8 cellular contexts compared by ENCODE assay signal in the genomic region with DNA sequence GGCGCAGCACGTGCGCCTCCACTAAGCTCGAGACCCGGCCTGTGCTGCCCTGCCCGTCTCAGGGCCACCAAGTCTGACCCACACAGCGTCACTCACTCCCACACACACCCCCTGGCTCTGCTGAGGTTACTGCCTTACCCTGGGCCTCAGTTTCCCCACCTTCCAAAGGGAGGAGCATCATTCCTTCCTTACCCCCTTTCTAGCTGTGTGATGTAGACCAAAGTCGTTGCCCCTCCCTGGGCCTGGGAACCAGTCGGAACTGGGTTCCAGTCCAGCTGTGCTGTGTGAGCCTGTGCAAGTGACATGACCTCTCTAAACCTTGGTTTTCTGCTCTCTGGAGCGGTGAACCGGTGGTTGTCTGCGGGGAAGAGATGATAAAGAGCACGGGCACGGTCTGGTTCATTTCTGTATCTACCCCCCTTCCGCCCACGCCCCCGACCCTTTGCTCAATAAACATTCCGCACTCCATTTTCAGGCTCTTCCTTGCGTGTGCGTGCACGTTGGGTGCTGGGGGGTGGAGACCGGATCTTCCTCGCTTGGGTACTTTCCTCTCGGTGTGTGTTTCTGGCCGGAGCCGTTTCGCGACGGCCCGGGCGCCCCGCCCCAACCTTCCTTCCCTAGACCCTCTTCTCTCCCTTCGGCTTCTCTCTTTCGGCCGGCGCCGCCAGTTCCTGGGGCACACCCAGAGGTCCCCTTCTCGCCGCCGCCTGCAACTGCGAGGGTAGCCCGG. TPM values are rescaled to one million over a fixed set of nuclear protein-coding genes. Genes with fewer than 3 reads are reported as not detected.
DNase-seq lines count a peak whose midpoint lies in the region; ATAC-seq and TF ChIP-seq lines count a peak whose summit lies in the region.

A gene with protein sequence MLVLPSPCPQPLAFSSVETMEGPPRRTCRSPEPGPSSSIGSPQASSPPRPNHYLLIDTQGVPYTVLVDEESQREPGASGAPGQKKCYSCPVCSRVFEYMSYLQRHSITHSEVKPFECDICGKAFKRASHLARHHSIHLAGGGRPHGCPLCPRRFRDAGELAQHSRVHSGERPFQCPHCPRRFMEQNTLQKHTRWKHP (plus strand): TSS at position 647 of the 730 bp plus-strand sequence. CDS start 923 bp downstream, outside the sequence.

- BruUV-seq in PC-9 (replicated peaks; lab: Mats Ljungman, UMichigan): no TSS peak

- peak; percentile 70 for TF ChIP-seq POLR2A in erythroblast (IDR thresholded peaks at IDR 0.05; ENCODE audit: low read length)

- in situ Hi-C loops in GM13976 (cut with MboI; ENCODE audit: low sequenced_read_pairs, unreplicated experiment): no loop called here

- DNase-seq in GM13976 (ENCODE audit: low spot score): peak; percentile 86
- DNase-seq in HT1080 (ENCODE audit: low read depth): peak; percentile 80
- peak; percentile 74 to 79 for DNase-seq in PC-9
- DNase-seq in activated T-cell treated with anti-CD3 and anti-CD28 coated beads, Interleukin-2, amount 50 U/mL, for 24 hours: peak; percentile 92
- DNase-seq in erythroblast (lab: John Stamatoyannopoulos, UW): peak; percentile 84 to 89
- peak; percentile 54 to 55 for DNase-seq in stimulated activated CD8-positive, alpha-beta memory T cell treated with anti-CD3 and anti-CD28 coated beads, Interleukin-7, amount 100 ng/mL, for 1 hour (ENCODE audit: low read depth in 2 of 2)

- peak within 1 kb of the TSS; percentile 72 for H3K9ac ChIP-seq in mucosa of rectum (ENCODE audit: low read depth in 1 of 2, low read length in 2 of 2)

- no peaks in the 10 kb centered on the region for H3K27me3 Mint-ChIP-seq in activated T-cell treated with anti-CD3 and anti-CD28 coated beads, Interleukin-2, amount 50 U/mL, for 24 hours

- peaks cover 59% of the 10 kb centered on the region; the same call in 1 of the 2 replicates for H3F3A ChIP-seq in PC-9 (ENCODE audit: insufficient read depth, low read depth)

- peak within 1 kb of the TSS; percentile 66 for H3K4me3 ChIP-seq in PC-9
- peak within 1 kb of the TSS; percentile 75 to 86 for H3K4me3 ChIP-seq in mucosa of rectum (ENCODE audit: low read length in 2 of 2)

- intact Hi-C loops in PC-9 (cut with micrococcal nuclease; ENCODE audit: unreplicated experiment): loop anchor here (1.0 kb wide), 2 partner anchors 11 to 32 kb away; a partner anchor contains a TSS

- peak within 1 kb of the TSS; percentile 87 for H3K4me3 Mint-ChIP-seq in activated T-cell treated with anti-CD3 and anti-CD28 coated beads, Interleukin-2, amount 50 U/mL, for 24 hours

- peaks cover 3% of the 10 kb centered on the region for H3K9me3 Mint-ChIP-seq in activated T-cell treated with anti-CD3 and anti-CD28 coated beads, Interleukin-2, amount 50 U/mL, for 24 hours

- H3K4me1 ChIP-seq in PC-9 (replicated peaks; ENCODE audit: insufficient read depth) (peaks cover 8% of the 10 kb centered on the region), mucosa of rectum (ENCODE audit: control insufficient read depth in 2 of 2, insufficient read depth in 2 of 2, low read length in 2 of 2) (peaks cover 38 to 42% of the 10 kb centered on the region in 2 donors)

- H3K27ac ChIP-seq in PC-9 (peak within 1 kb of the TSS; percentile 44), mucosa of rectum (ENCODE audit: low read depth in 2 of 2, low read length in 2 of 2) (peak within 1 kb of the TSS; percentile 54 to 81)

- H3K9me2 ChIP-seq in PC-9 (ENCODE audit: insufficient read depth): no peaks in the 10 kb centered on the region

- H3K36me3 Mint-ChIP-seq in activated T-cell treated with anti-CD3 and anti-CD28 coated beads, Interleukin-2, amount 50 U/mL, for 24 hours (ENCODE audit: low read depth): peaks cover 80% of the 10 kb centered on the region

- peak within 1 kb of the TSS; percentile 90 for H3K4me2 ChIP-seq in PC-9

- H3K9me3 ChIP-seq in PC-9 (ENCODE audit: insufficient read depth, low read depth) (no peaks in the 10 kb centered on the region), mucosa of rectum (ENCODE audit: control insufficient read depth in 2 of 2, low read length in 2 of 2) (no peaks in the 10 kb centered on the region)

- H3K4me1 Mint-ChIP-seq in activated T-cell treated with anti-CD3 and anti-CD28 coated beads, Interleukin-2, amount 50 U/mL, for 24 hours (ENCODE audit: low read depth): peaks cover 56% of the 10 kb centered on the region

- H3K27ac Mint-ChIP-seq in activated T-cell treated with anti-CD3 and anti-CD28 coated beads, Interleukin-2, amount 50 U/mL, for 24 hours: peak within 1 kb of the TSS; percentile 99

- peaks cover 50% of the 10 kb centered on the region for H3K79me2 ChIP-seq in PC-9 (ENCODE audit: low read depth)

- CTCF ChIA-PET in PC-9 (lab: Charles Lee): no interaction called here

- TF ChIP-seq CTCF in GM13976 (IDR thresholded peaks at IDR 0.05; ENCODE audit: borderline replicate concordance, control extremely low read depth, extremely low read depth, insufficient read depth, missing control alignments): no peak
- TF ChIP-seq CTCF in PC-9 (conservative IDR thresholded peaks at IDR 0.05): no peak

- H3K36me3 ChIP-seq in PC-9 (ENCODE audit: low read depth): peaks cover 9% of the 10 kb centered on the region
- peaks cover 3 to 12% of the 10 kb centered on the region in 2 donors for H3K36me3 ChIP-seq in mucosa of rectum (ENCODE audit: control insufficient read depth in 2 of 2, insufficient read depth in 2 of 2, low read length in 2 of 2)

- H3K27me3 ChIP-seq in PC-9 (ENCODE audit: insufficient read depth, low read depth): no peaks in the 10 kb centered on the region
- no peaks in the 10 kb centered on the region for H3K27me3 ChIP-seq in mucosa of rectum (ENCODE audit: control insufficient read depth in 2 of 2, insufficient read depth in 2 of 2, low read length in 2 of 2)

- POLR2A ChIA-PET in PC-9 (lab: Charles Lee; ENCODE audit: unreplicated experiment): interaction anchor here (0.6 to 1.2 kb wide), 4 partner anchors 11 to 671 kb away, joined by 3 to 13 read pairs (median 7); a partner anchor contains a TSS

- peak within 1 kb of the TSS; percentile 59 for H2AFZ ChIP-seq in PC-9

- H4K20me1 ChIP-seq in PC-9 (ENCODE audit: insufficient read depth): peaks cover 11% of the 10 kb centered on the region

- no peak for ATAC-seq in GM21381 (IDR thresholded peaks at IDR 0.05; ENCODE audit: unreplicated experiment)

RNA-seq across cellular contexts. Expression of the gene that starts here (rescaled TPM):
- 23.7 and 29.5 TPM in 2 replicates for total RNA-seq in HT1080 (2014; rRNA removed; shearing (Covaris generic))
- 27.8 and 30.5 TPM in 2 replicates for polyA plus RNA-seq in HT1080 (2015; cell fraction: cytosol; rRNA removed)
- polyA plus RNA-seq in HT1080 (2015; cell fraction: nucleus; rRNA removed): 19.1 and 21.5 TPM in 2 replicates
- 53.5 and 81.9 TPM in 2 replicates for total RNA-seq in PC-9 (2021)
